Comparison of ENCODE assay signal across 1 cellular context in genomic region chr17:64449545-64449944, GRCh38.
TF ChIP-seq lines count a peak whose summit lies in the region.

No MANE protein-coding gene starts in this region.

TF ChIP-seq in K562, 482 proteins besides CTCF, POLR2A, EP300 and RAD21:
- TF ChIP-seq ZNF589 (CRISPR knock-in tag; IDR thresholded peaks at IDR 0.05; ENCODE audit: low read depth) (peak; percentile 41; the same call in 1 of the 2 replicates), ZNF384 (IDR thresholded peaks at IDR 0.05; ENCODE audit: low read depth, low read length) (no peak), ZNF395 (CRISPR knock-in tag; IDR thresholded peaks at IDR 0.05) (peak; percentile 85), CEBPG (CRISPR knock-in tag; IDR thresholded peaks at IDR 0.05) (no peak), CEBPG (tag; conservative IDR thresholded peaks at IDR 0.05 in 1 of 2, IDR thresholded peaks at IDR 0.05 in 1 of 2) (peak in 1 of 2 experiments; percentile 72; a peak in 2 of 4 replicates), TFAM (CRISPR knock-in tag; conservative IDR thresholded peaks at IDR 0.05) (no peak), ID3 (CRISPR knock-in tag; IDR thresholded peaks at IDR 0.05) (no peak), ID3 (tag; IDR thresholded peaks at IDR 0.05) (no peak), GTF2E2 (tag; IDR thresholded peaks at IDR 0.05) (0 out of 2 replicates have a peak, but pooled peaks have one; percentile 59), DACH1 (IDR thresholded peaks at IDR 0.05; ENCODE audit: partially characterized antibody) (no peak), ZNF512 (tag; IDR thresholded peaks at IDR 0.05) (0 out of 2 replicates have a peak, but pooled peaks have one; percentile 21), KDM5B (IDR thresholded peaks at IDR 0.05; ENCODE audit: insufficient replicate concordance, low read depth, low read length) (no peak), ZFX (CRISPR knock-in tag; IDR thresholded peaks at IDR 0.05) (peak; percentile 44; the same call in 1 of the 2 replicates), ZNF318 (IDR thresholded peaks at IDR 0.05; ENCODE audit: borderline replicate concordance in 1 of 2, low read depth in 1 of 2) (0 out of 4 replicates have a peak, but pooled peaks of 1 of the 2 experiments have one; percentile 4), RBFOX2 (IDR thresholded peaks at IDR 0.05; ENCODE audit: low read depth, low read length) (peak; percentile 39; the same call in 1 of the 2 replicates), CEBPB (tag; IDR thresholded peaks at IDR 0.05) (peak; percentile 56; the same call in 1 of the 2 replicates)
TF ChIP-seq in K562: peak in this region for 9.
